ENCODE assay signal across 15 cellular contexts in the genomic region with DNA sequence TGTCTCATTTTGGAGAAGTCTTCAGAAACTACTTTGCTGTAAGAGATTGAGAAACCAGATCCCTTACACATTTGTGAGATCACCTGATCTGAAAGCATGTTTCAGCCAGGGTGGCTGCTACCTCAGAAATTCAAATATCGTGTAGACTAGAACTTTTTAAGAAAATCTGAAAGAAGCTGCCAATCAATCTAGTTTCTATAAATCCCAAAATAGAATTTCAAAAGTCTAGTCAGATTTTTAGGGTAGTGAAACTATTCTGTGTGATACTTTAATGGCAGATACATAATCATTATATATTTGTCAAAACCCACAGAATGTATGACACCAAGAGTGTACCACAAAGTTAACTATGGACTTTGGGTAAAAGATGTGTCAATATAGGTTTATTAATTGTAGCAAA.
DNase-seq lines count a peak whose midpoint lies in the region; ATAC-seq and TF ChIP-seq lines count a peak whose summit lies in the region.
"Had no signal": no experiment of that assay in that cellular context is flagged by ENCODE, and none has a peak within 500 bp of the region (broad histone marks: within the 10 kb centered on the region; RNA-seq: fewer than 3 reads in every experiment).

No MANE protein-coding gene starts in this region.

- TF ChIP-seq CTCF in coronary artery (IDR thresholded peaks at IDR 0.05) = no peak

- ATAC-seq in GM18499 (IDR thresholded peaks at IDR 0.05; ENCODE audit: insufficient read depth, unreplicated experiment) (peak; percentile 71), GM19397 (IDR thresholded peaks at IDR 0.05; ENCODE audit: unreplicated experiment) (peak; percentile 72), HG02678 (IDR thresholded peaks at IDR 0.05; ENCODE audit: unreplicated experiment) (peak; percentile 61), HG03342 (IDR thresholded peaks at IDR 0.05; ENCODE audit: unreplicated experiment) (peak; percentile 75)
- ATAC-seq: naive thymus-derived CD4-positive, alpha-beta T cell had no signal

- no peak overlapping the region for H3K27ac ChIP-seq in coronary artery
- H3K27ac ChIP-seq: upper lobe of left lung had no signal

- H3K4me3 ChIP-seq in coronary artery = no peak overlapping the region
- H3K4me3 ChIP-seq: upper lobe of left lung had no signal

- DNase-seq in activated T-cell treated with anti-CD3 and anti-CD28 coated beads for 4 hours = no peak
- DNase-seq in activated effector memory CD4-positive, alpha-beta T cell treated with Interleukin-2 at 50 U/mL for 16 hours = no peak
- no peak for DNase-seq in GF-D8 (lab: John Stamatoyannopoulos, UW)
- no peak for DNase-seq in coronary artery (ENCODE audit: low spot score)
- DNase-seq: activated CD4-positive, alpha-beta T cell treated with anti-CD3 and anti-CD28 coated beads, Interleukin-2, amount 50 U/mL, for 1 hour; COR-L47; naive thymus-derived CD4-positive, alpha-beta T cell; NCI-H2029; NCI-H82; stimulated activated CD4-positive, alpha-beta T cell treated with anti-CD3 and anti-CD28 coated beads, Interleukin-4, amount 100 ng/mL, for 1 hour; upper lobe of left lung had no signal
